ENCODE assay signal across 18 cellular contexts in genomic region chr6:34836451-34836850, GRCh38. TPM values are rescaled to one million over a fixed set of nuclear protein-coding genes. Genes with fewer than 3 reads are reported as not detected.
DNase-seq lines count a peak whose midpoint lies in the region; ATAC-seq and TF ChIP-seq lines count a peak whose summit lies in the region.
"Had no signal": no experiment of that assay in that cellular context is flagged by ENCODE, and none has a peak within 500 bp of the region (broad histone marks: within the 10 kb centered on the region; RNA-seq: fewer than 3 reads in every experiment).

No MANE protein-coding gene starts in this region.

- no peak overlapping the region for H4K5ac ChIP-seq in H9 (ENCODE audit: insufficient read length, low read depth, low read length)

- H3K79me1 ChIP-seq in H9 (ENCODE audit: insufficient read depth, low read depth, low read length, poor library complexity, severe bottlenecking) = no peaks in the 10 kb centered on the region

- no peak overlapping the region for H3K4me3 Mint-ChIP-seq in H9
- H3K4me3 Mint-ChIP-seq in stimulated activated effector memory CD8-positive, alpha-beta T cell treated with anti-CD3 and anti-CD28 coated beads, Interleukin-12 subunit alpha, Interleukin-12 subunit beta, amount 100 ng/mL, for 72 hours = no peak overlapping the region
- H3K4me3 Mint-ChIP-seq: B cell; CD8-positive, alpha-beta T cell had no signal

- no peaks in the 10 kb centered on the region for H4K20me1 ChIP-seq in H9 (ENCODE audit: control insufficient read depth, insufficient read depth, insufficient read length)

- no peak overlapping the region for H2AK5ac ChIP-seq in H9 (ENCODE audit: insufficient read length, low read length)

- no peak overlapping the region for H3K27ac Mint-ChIP-seq in H9
- peak overlapping the region; percentile 54 for H3K27ac Mint-ChIP-seq in stimulated activated effector memory CD8-positive, alpha-beta T cell treated with anti-CD3 and anti-CD28 coated beads, Interleukin-12 subunit alpha, Interleukin-12 subunit beta, amount 100 ng/mL, for 72 hours
- H3K27ac Mint-ChIP-seq: B cell; CD8-positive, alpha-beta T cell had no signal

- H3K27ac ChIP-seq in H9 (ENCODE audit: insufficient read length, low read depth, low read length) = no peak overlapping the region
- H3K27ac ChIP-seq: SJCRH30 had no signal

- H3K27me3 Mint-ChIP-seq in H9 (ENCODE audit: low read depth) = no peaks in the 10 kb centered on the region
- H3K27me3 Mint-ChIP-seq: B cell had no signal

- H3K4me2 ChIP-seq in H9 (ENCODE audit: insufficient read depth, insufficient read length, low read length) = no peak overlapping the region

- H4K91ac ChIP-seq in H9 (ENCODE audit: insufficient read length, low read depth, low read length) = no peak overlapping the region

- H2BK15ac ChIP-seq in H9 (ENCODE audit: low read depth, low read length) = no peak overlapping the region

- H3K4me3 ChIP-seq in adipocyte (ENCODE audit: low read length) = no peak overlapping the region
- H3K4me3 ChIP-seq: SJCRH30 had no signal

- no peak overlapping the region for H3K56ac ChIP-seq in H9 (ENCODE audit: insufficient read length, low read depth, low read length)

- H3T11ph ChIP-seq in H9 (ENCODE audit: low read length) = no peak overlapping the region

- H3K9ac ChIP-seq in H9 (ENCODE audit: extremely low read depth, insufficient read length, low read length) (no peak overlapping the region), adipocyte (ENCODE audit: low read length) (no peak overlapping the region)

- no peaks in the 10 kb centered on the region for H3K4me1 Mint-ChIP-seq in H9
- no peaks in the 10 kb centered on the region for H3K4me1 Mint-ChIP-seq in stimulated activated effector memory CD8-positive, alpha-beta T cell treated with anti-CD3 and anti-CD28 coated beads, Interleukin-12 subunit alpha, Interleukin-12 subunit beta, amount 100 ng/mL, for 72 hours
- H3K4me1 Mint-ChIP-seq: B cell had no signal

- no peak for ATAC-seq in stimulated activated effector memory CD8-positive, alpha-beta T cell treated with anti-CD3 and anti-CD28 coated beads, Interleukin-12 subunit alpha, Interleukin-12 subunit beta, amount 100 ng/mL, for 72 hours
- ATAC-seq in omental fat pad (ENCODE audit: low FRiP score) (no peak), GM19351 (IDR thresholded peaks at IDR 0.05; ENCODE audit: unreplicated experiment) (no peak)
- ATAC-seq: CD8-positive, alpha-beta T cell had no signal

- H3K23ac ChIP-seq in H9 (ENCODE audit: insufficient read length, low read depth, low read length) = no peak overlapping the region

- no peaks in the 10 kb centered on the region for H3K27me3 ChIP-seq in H9 (ENCODE audit: insufficient read depth, low read length)
- H3K27me3 ChIP-seq in adipocyte (replicated peaks; ENCODE audit: control insufficient read depth, insufficient read depth, low read length) = no peaks in the 10 kb centered on the region
- H3K27me3 ChIP-seq: SJCRH30 had no signal

- H2BK5ac ChIP-seq in H9 (ENCODE audit: insufficient read length, low read length) = no peak overlapping the region

- no peak overlapping the region for H2AFZ ChIP-seq in H9 (ENCODE audit: low read length)

- peaks cover 8 to 47% (median 43%) of the 10 kb centered on the region in 3 experiments for H3K36me3 Mint-ChIP-seq in H9 (ENCODE audit: insufficient read depth in 1 of 3, low read depth in 3 of 3)
- H3K36me3 Mint-ChIP-seq in stimulated activated effector memory CD8-positive, alpha-beta T cell treated with anti-CD3 and anti-CD28 coated beads, Interleukin-12 subunit alpha, Interleukin-12 subunit beta, amount 100 ng/mL, for 72 hours = peaks cover 47% of the 10 kb centered on the region

- H2BK12ac ChIP-seq in H9 (ENCODE audit: insufficient read length, low read depth, low read length) = no peak overlapping the region

- TF ChIP-seq CTCF in H9 (conservative IDR thresholded peaks at IDR 0.05) (no peak), omental fat pad (IDR thresholded peaks at IDR 0.05) (no peak)

- H2BK120ac ChIP-seq in H9 (ENCODE audit: low read depth, low read length, poor library complexity, severe bottlenecking) = no peak overlapping the region

- peak overlapping the region; percentile 49 for H2BK20ac ChIP-seq in H9 (ENCODE audit: low read depth, low read length, poor library complexity, severe bottlenecking)

- H3K36me3 ChIP-seq in adipocyte (ENCODE audit: control insufficient read depth, insufficient read depth, low read length, severe bottlenecking) = peaks cover 44% of the 10 kb centered on the region
- H3K36me3 ChIP-seq: SJCRH30 had no signal

- no peaks in the 10 kb centered on the region for H3K79me2 ChIP-seq in H9 (ENCODE audit: insufficient read depth, low read length)

- H3K14ac ChIP-seq in H9 (ENCODE audit: insufficient read depth, low read length) = no peak overlapping the region

- no peak for DNase-seq in H9
- peak; percentile 52 for DNase-seq in adipocyte (ENCODE audit: low read depth)
- peak; percentile 6 for DNase-seq in fibroblast of the conjunctiva (ENCODE audit: low read depth)
- no peak for DNase-seq in stimulated activated effector memory CD8-positive, alpha-beta T cell treated with anti-CD3 and anti-CD28 coated beads, Interleukin-12 subunit alpha, Interleukin-12 subunit beta, amount 100 ng/mL, for 72 hours (ENCODE audit: low spot score in 2 of 2)
- no peak for DNase-seq in omental fat pad (ENCODE audit: low spot score)
- no peak for DNase-seq in NCI-H2171 (lab: John Stamatoyannopoulos, UW)
- DNase-seq: ACHN; CD8-positive, alpha-beta T cell; H7; KBM-7; NCI-H1417 treated with DMSO at 0.1 percent for 48 hours; NCI-H1930; NCI-H2171 treated with DMSO at 0.1 percent for 48 hours; NCI-H446 treated with DMSO at 0.1 percent for 48 hours; NCI-H748 treated with DMSO at 0.1 percent for 48 hours; SJCRH30 had no signal

- H3K9me3 Mint-ChIP-seq in H9 = no peaks in the 10 kb centered on the region
- no peaks in the 10 kb centered on the region for H3K9me3 Mint-ChIP-seq in stimulated activated effector memory CD8-positive, alpha-beta T cell treated with anti-CD3 and anti-CD28 coated beads, Interleukin-12 subunit alpha, Interleukin-12 subunit beta, amount 100 ng/mL, for 72 hours
- H3K9me3 Mint-ChIP-seq: CD8-positive, alpha-beta T cell had no signal

- H3K4me1 ChIP-seq in H9 (ENCODE audit: insufficient read depth, low read length) (no peaks in the 10 kb centered on the region), adipocyte (ENCODE audit: control insufficient read depth, insufficient read depth, low read length) (peaks cover 16% of the 10 kb centered on the region)
- H3K4me1 ChIP-seq: SJCRH30 had no signal

- no peak overlapping the region for H3K18ac ChIP-seq in H9 (ENCODE audit: insufficient read length, low read depth, low read length)

- no peaks in the 10 kb centered on the region for H3K23me2 ChIP-seq in H9 (ENCODE audit: insufficient read length, low read depth, low read length, poor library complexity, severe bottlenecking)

- H3K9me3 ChIP-seq in H9 (ENCODE audit: control insufficient read depth, low read depth, low read length) (no peaks in the 10 kb centered on the region), adipocyte (ENCODE audit: control insufficient read depth, low read length) (no peaks in the 10 kb centered on the region)
- H3K9me3 ChIP-seq: SJCRH30 had no signal

- H4K8ac ChIP-seq in H9 (replicated peaks; ENCODE audit: insufficient read length, low read depth, low read length) = no peak overlapping the region

- H3K4ac ChIP-seq in H9 (ENCODE audit: low read depth, low read length) = no peak overlapping the region

- WGBS in H9 (ENCODE audit: extremely low coverage, insufficient read length, low lambda C conversion rate) = no CpG with 5 or more reads among the region's 2 CpGs

RNA-seq across cellular contexts. Expression of gene BLTP3A, which starts 44.6 kb away (rescaled TPM):
- total RNA-seq in H9 (2021) (16.4 and 17.8 TPM in 2 replicates), omental fat pad (10 to 100 TPM; 11.7 to 19.6 (median 16.0) TPM)

RNA-seq across cellular contexts. Expression of gene TAF11, which starts 51.4 kb away (rescaled TPM):
- total RNA-seq in H9 (2021) (49.4 and 49.9 TPM in 2 replicates), omental fat pad (10 to 100 TPM; 18.8 to 23.6 (median 21.4) TPM)

RNA-seq across cellular contexts. Expression of gene ANKS1A, which starts 52.6 kb away (rescaled TPM):
- total RNA-seq in H9 (2021) (24.4 and 26.5 TPM in 2 replicates), omental fat pad (10 to 100 TPM; 25.7 to 49.7 (median 28.1) TPM)

Comparison
In these comparisons a context has a peak if more than half of its experiments do, and no peak if none do; other contexts are left out.
1. DNase-seq: peak in adipocyte (single experiment) and fibroblast of the conjunctiva (single experiment); none in H9 (single experiment), stimulated activated effector memory CD8-positive, alpha-beta T cell treated with anti-CD3 and anti-CD28 coated beads, Interleukin-12 subunit alpha, Interleukin-12 subunit beta, amount 100 ng/mL, for 72 hours (0 of 2), omental fat pad (single experiment) and NCI-H2171 (single experiment).